ENCODE assay signal across 10 cellular contexts in genomic region chr9:6133346-6134063, GRCh38.
DNase-seq lines count a peak whose midpoint lies in the region; ATAC-seq lines count a peak whose summit lies in the region.
"Had no signal": no experiment of that assay in that cellular context is flagged by ENCODE, and none has a peak within 500 bp of the region (broad histone marks: within the 10 kb centered on the region; RNA-seq: fewer than 3 reads in every experiment).

No MANE protein-coding gene starts in this region.

- peak; percentile 76 for ATAC-seq in GM18519 (IDR thresholded peaks at IDR 0.05; ENCODE audit: low FRiP score, unreplicated experiment)
- peak; percentile 83 for ATAC-seq in GM21737 (IDR thresholded peaks at IDR 0.05; ENCODE audit: unreplicated experiment)
- ATAC-seq: WTC11 had no signal

- DNase-seq in HT1080 (ENCODE audit: low read depth) (peak; percentile 83), foreskin melanocyte (peak; percentile 38), NCI-H1105 (lab: John Stamatoyannopoulos, UW) (no peak), germinal center (ENCODE audit: low spot score) (no peak), ecto neural progenitor cell (ENCODE audit: low spot score) (no peak)
- DNase-seq in activated CD8-positive, alpha-beta memory T cell treated with anti-CD3 and anti-CD28 coated beads, Interleukin-2, amount 50 U/mL, for 4 hours: no peak
- DNase-seq: NCI-H187 had no signal

Comparison
In these comparisons a context has a peak if more than half of its experiments do, and no peak if none do; other contexts are left out.
1. DNase-seq: peak in HT1080 (single experiment) and foreskin melanocyte (single experiment); none in NCI-H1105 (single experiment), germinal center (single experiment), ecto neural progenitor cell (single experiment) and activated CD8-positive, alpha-beta memory T cell treated with anti-CD3 and anti-CD28 coated beads, Interleukin-2, amount 50 U/mL, for 4 hours (single experiment).